Comparison of ENCODE assay signal across 11 cellular contexts in the genomic region with DNA sequence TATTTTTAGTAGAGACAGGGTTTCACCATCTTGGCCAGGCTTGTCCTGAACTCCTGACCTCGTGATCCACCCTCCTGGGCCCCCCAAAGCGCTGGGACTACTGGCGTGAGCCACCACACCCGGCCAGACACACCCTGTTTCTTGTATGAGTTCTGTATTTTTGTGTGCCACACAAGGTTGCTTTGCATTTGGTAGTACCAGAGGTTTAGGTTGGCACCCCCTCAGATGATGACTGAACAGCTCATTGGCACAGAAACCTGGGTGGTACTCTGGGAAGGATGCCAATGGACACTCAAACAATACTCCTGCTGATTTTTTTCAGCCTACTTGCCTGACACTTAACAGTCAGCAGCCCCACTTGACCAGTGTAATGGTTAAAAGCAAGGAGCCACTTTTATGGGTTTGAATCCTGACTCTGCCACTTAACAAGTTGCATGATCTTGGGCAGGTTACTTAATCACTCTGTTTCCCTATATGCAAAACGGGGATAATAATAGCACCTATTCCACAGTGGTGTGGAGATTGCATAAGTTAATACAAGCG. TPM values are rescaled to one million over a fixed set of nuclear protein-coding genes. Genes with fewer than 3 reads are reported as not detected.
DNase-seq lines count a peak whose midpoint lies in the region; ATAC-seq and TF ChIP-seq lines count a peak whose summit lies in the region.
"Had no signal": no experiment of that assay in that cellular context is flagged by ENCODE, and none has a peak within 500 bp of the region (broad histone marks: within the 10 kb centered on the region; RNA-seq: fewer than 3 reads in every experiment).

No MANE protein-coding gene starts in this region.

- H3K4me1 Mint-ChIP-seq in CD4-positive, alpha-beta T cell (ENCODE audit: low read depth) = no peaks in the 10 kb centered on the region
- H3K4me1 Mint-ChIP-seq: nephron had no signal

- ATAC-seq in GM18498 (IDR thresholded peaks at IDR 0.05; ENCODE audit: unreplicated experiment) (peak; percentile 41), lower lobe of right lung (peak; percentile 85 to 87), GM21367 (IDR thresholded peaks at IDR 0.05; ENCODE audit: unreplicated experiment) (no peak), GM19467 (IDR thresholded peaks at IDR 0.05; ENCODE audit: unreplicated experiment) (no peak), foreskin keratinocyte (no peak)
- ATAC-seq in CD4-positive, alpha-beta T cell (ENCODE audit: poor library complexity) = no peak

- CTCF ChIA-PET in RWPE1 (lab: Yijun Ruan, JAX) = no interaction called here
- CTCF ChIA-PET in CD4-positive, alpha-beta T cell (lab: Charles Lee) = no interaction called here

- no peaks in the 10 kb centered on the region for H3K36me3 ChIP-seq in lower lobe of right lung
- H3K36me3 ChIP-seq: transverse colon had no signal

- POLR2A ChIA-PET in RWPE1 (lab: Yijun Ruan, JAX; ENCODE audit: low non-redundant PET) = no interaction called here
- POLR2A ChIA-PET in CD4-positive, alpha-beta T cell (lab: Charles Lee) = no interaction called here

- DNase-seq in HS-5 (ENCODE audit: low read depth) (peak; percentile 35), RWPE1 (ENCODE audit: low spot score) (peak; percentile 45), lower lobe of right lung (no peak), foreskin keratinocyte (no peak)
- no peak for DNase-seq in CD4-positive, alpha-beta T cell
- DNase-seq: transverse colon had no signal

- H3K4me1 ChIP-seq in lower lobe of right lung = no peaks in the 10 kb centered on the region
- H3K4me1 ChIP-seq in foreskin keratinocyte = no peaks in the 10 kb centered on the region
- H3K4me1 ChIP-seq: transverse colon had no signal

- H3K27ac Mint-ChIP-seq in CD4-positive, alpha-beta T cell = no peak overlapping the region
- H3K27ac Mint-ChIP-seq: nephron had no signal

- intact Hi-C loops in lower lobe of right lung (cut with DNase I) = no loop called here
- intact Hi-C loops in CD4-positive, alpha-beta T cell (cut with DNase I, micrococcal nuclease) = no loop called here

- no peaks in the 10 kb centered on the region for H3K9me3 Mint-ChIP-seq in CD4-positive, alpha-beta T cell

- peak overlapping the region; percentile 76 for H3K27ac ChIP-seq in RWPE1
- H3K27ac ChIP-seq in lower lobe of right lung = no peak overlapping the region
- no peak overlapping the region for H3K27ac ChIP-seq in foreskin keratinocyte
- no peak overlapping the region for H3K27ac ChIP-seq in CD4-positive, alpha-beta T cell (ENCODE audit: low read depth, low read length)

- no peak overlapping the region for H3K4me3 Mint-ChIP-seq in CD4-positive, alpha-beta T cell
- H3K4me3 Mint-ChIP-seq: nephron had no signal

- no peaks in the 10 kb centered on the region for H3K36me3 Mint-ChIP-seq in CD4-positive, alpha-beta T cell (ENCODE audit: low read depth)

- H3K27me3 Mint-ChIP-seq in CD4-positive, alpha-beta T cell = no peaks in the 10 kb centered on the region

- H3K4me3 ChIP-seq in lower lobe of right lung = no peak overlapping the region
- H3K4me3 ChIP-seq: transverse colon had no signal

- H3K27me3 ChIP-seq in lower lobe of right lung (ENCODE audit: low read depth) (no peaks in the 10 kb centered on the region), foreskin keratinocyte (no peaks in the 10 kb centered on the region)
- no peaks in the 10 kb centered on the region for H3K27me3 ChIP-seq in CD4-positive, alpha-beta T cell (ENCODE audit: control insufficient read depth, insufficient read depth, low read length)
- H3K27me3 ChIP-seq: transverse colon had no signal

- H3K9me3 ChIP-seq in lower lobe of right lung = no peaks in the 10 kb centered on the region
- H3K9me3 ChIP-seq in CD4-positive, alpha-beta T cell (ENCODE audit: control insufficient read depth, low read length) = no peaks in the 10 kb centered on the region
- H3K9me3 ChIP-seq: transverse colon had no signal

- TF ChIP-seq CTCF in RWPE1 (conservative IDR thresholded peaks at IDR 0.05; ENCODE audit: low read depth) (no peak), lower lobe of right lung (IDR thresholded peaks at IDR 0.05) (no peak), foreskin keratinocyte (conservative IDR thresholded peaks at IDR 0.05) (no peak)
- no peak for TF ChIP-seq CTCF in CD4-positive, alpha-beta T cell (IDR thresholded peaks at IDR 0.05)

RNA-seq across cellular contexts. Expression of a gene that starts 39.2 kb away (rescaled TPM):
- total RNA-seq in lower lobe of right lung (124 TPM), foreskin keratinocyte (not detected in 2 replicates)
- not detected in 2 replicates for polyA plus RNA-seq in foreskin keratinocyte
- 10 to 100 TPM; 18.7 to 20.0 TPM for total RNA-seq in CD4-positive, alpha-beta T cell
- total RNA-seq: H1 had no signal
- polyA plus RNA-seq: H1 had no signal

RNA-seq across cellular contexts. Expression of a gene that starts 49.3 kb away (rescaled TPM):
- total RNA-seq in lower lobe of right lung (76.7 TPM), foreskin keratinocyte (61.6 and 66.2 TPM in 2 replicates)
- polyA plus RNA-seq in foreskin keratinocyte = 43.7 and 47.4 TPM in 2 replicates
- 10 to 100 TPM; 65.5 to 69.2 TPM for total RNA-seq in CD4-positive, alpha-beta T cell

Comparison
In these comparisons a context has a peak if more than half of its experiments do, and no peak if none do; other contexts are left out.
1. ATAC-seq: peak in GM18498 (single experiment) and lower lobe of right lung (2 of 2); none in GM21367 (single experiment), GM19467 (single experiment), foreskin keratinocyte (single experiment) and CD4-positive, alpha-beta T cell (single experiment).
2. DNase-seq: peak in HS-5 (single experiment) and RWPE1 (single experiment); none in lower lobe of right lung (single experiment), foreskin keratinocyte (0 of 2) and CD4-positive, alpha-beta T cell (0 of 10).
3. RNA of a gene that starts 39.2 kb away (total RNA-seq): 124 TPM in lower lobe of right lung (single experiment) and 18.7 to 20.0 TPM in CD4-positive, alpha-beta T cell; not detected in foreskin keratinocyte; every median in the first group is over 10 times any median in the second.